19 cellular contexts compared by ENCODE assay signal in genomic region chr3:157782236-157782635, GRCh38.
DNase-seq lines count a peak whose midpoint lies in the region; ATAC-seq, FAIRE-seq and TF ChIP-seq lines count a peak whose summit lies in the region.
"Had no signal": no experiment of that assay in that cellular context is flagged by ENCODE, and none has a peak within 500 bp of the region (broad histone marks: within the 10 kb centered on the region; RNA-seq: fewer than 3 reads in every experiment).

No MANE protein-coding gene starts in this region.

- no peak overlapping the region for H3K27ac ChIP-seq in GM23338 (ENCODE audit: low read depth)

- no peaks in the 10 kb centered on the region for H3K4me1 ChIP-seq in GM23338 (ENCODE audit: insufficient read depth)

- no peaks in the 10 kb centered on the region for H3K36me3 ChIP-seq in GM23338 (ENCODE audit: insufficient read depth)

- H3K36me3 Mint-ChIP-seq in GM23338 (ENCODE audit: low read depth) = no peaks in the 10 kb centered on the region
- H3K36me3 Mint-ChIP-seq in activated T-cell treated with anti-CD3 and anti-CD28 coated beads, Interleukin-2, amount 50 U/mL, for 24 hours (ENCODE audit: low read depth) = no peaks in the 10 kb centered on the region

- no peaks in the 10 kb centered on the region for H3K4me1 Mint-ChIP-seq in GM23338
- H3K4me1 Mint-ChIP-seq in activated T-cell treated with anti-CD3 and anti-CD28 coated beads, Interleukin-2, amount 50 U/mL, for 24 hours (ENCODE audit: low read depth) = no peaks in the 10 kb centered on the region
- H3K4me1 Mint-ChIP-seq: B cell had no signal

- H4K20me1 ChIP-seq in GM23338 (replicated peaks; ENCODE audit: insufficient read depth) = no peaks in the 10 kb centered on the region

- H3K27ac Mint-ChIP-seq in GM23338 = no peak overlapping the region
- no peak overlapping the region for H3K27ac Mint-ChIP-seq in activated T-cell treated with anti-CD3 and anti-CD28 coated beads, Interleukin-2, amount 50 U/mL, for 24 hours
- H3K27ac Mint-ChIP-seq: B cell; CD4-positive, alpha-beta T cell had no signal

- H3K4me3 ChIP-seq in GM23338 = no peak overlapping the region
- H3K4me3 ChIP-seq in fibroblast of pulmonary artery (replicated peaks; ENCODE audit: low read depth, low read length) = no peak overlapping the region

- TF ChIP-seq CTCF in GM23338 (conservative IDR thresholded peaks at IDR 0.05; ENCODE audit: low read depth in 2 of 2) (no peak), fibroblast of pulmonary artery (IDR thresholded peaks at IDR 0.05; ENCODE audit: low read length, missing control alignments) (no peak)

- ATAC-seq in GM23338 = no peak

- DNase-seq in GM23338 (ENCODE audit: low spot score) = no peak
- peak; percentile 67 for DNase-seq in RPMI7951 (ENCODE audit: low read depth)
- DNase-seq in fibroblast of pulmonary artery (ENCODE audit: low read depth) = peak; percentile 24
- DNase-seq in mucosa of gallbladder (ENCODE audit: low spot score) = no peak
- DNase-seq in H54 (ENCODE audit: insufficient read length, low spot score) = no peak
- no peak for DNase-seq in activated T-cell treated with anti-CD3 and anti-CD28 coated beads, Interleukin-2, amount 50 U/mL, for 24 hours
- no peak for DNase-seq in LoVo (ENCODE audit: low spot score)
- DNase-seq: CD4-positive, alpha-beta T cell; DMS79; GF-D8; Kasumi-1; NCI-H1417; NCI-H187 treated with DMSO at 0.1 percent for 48 hours; NCI-H446; NK-92 treated with Interleukin-12 subunit alpha and Interleukin-12 subunit beta, amount 100 ng/mL, for 24 hours had no signal

- no peaks in the 10 kb centered on the region for H3K27me3 Mint-ChIP-seq in GM23338 (ENCODE audit: insufficient read depth, low read depth, poor library complexity)
- H3K27me3 Mint-ChIP-seq in activated T-cell treated with anti-CD3 and anti-CD28 coated beads, Interleukin-2, amount 50 U/mL, for 24 hours = no peaks in the 10 kb centered on the region
- H3K27me3 Mint-ChIP-seq: B cell; CD4-positive, alpha-beta T cell had no signal

- no peaks in the 10 kb centered on the region for H3K9me3 Mint-ChIP-seq in GM23338
- H3K9me3 Mint-ChIP-seq in activated T-cell treated with anti-CD3 and anti-CD28 coated beads, Interleukin-2, amount 50 U/mL, for 24 hours = peaks cover 3% of the 10 kb centered on the region
- H3K9me3 Mint-ChIP-seq: CD4-positive, alpha-beta T cell had no signal

- no peaks in the 10 kb centered on the region for H3K79me2 ChIP-seq in GM23338 (replicated peaks; ENCODE audit: insufficient read depth)

- H3K27me3 ChIP-seq in GM23338 (ENCODE audit: insufficient read depth) = no peaks in the 10 kb centered on the region

- H3K4me2 ChIP-seq in GM23338 = no peak overlapping the region

- H3K4me3 Mint-ChIP-seq in GM23338 = no peak overlapping the region
- no peak overlapping the region for H3K4me3 Mint-ChIP-seq in activated T-cell treated with anti-CD3 and anti-CD28 coated beads, Interleukin-2, amount 50 U/mL, for 24 hours
- H3K4me3 Mint-ChIP-seq: B cell; CD4-positive, alpha-beta T cell had no signal

- FAIRE-seq in H54 (lab: Jason Lieb, UNC) = no peak
- FAIRE-seq: D721Med, GM12892, H1 had no signal

- no peaks in the 10 kb centered on the region for H3F3A ChIP-seq in GM23338 (replicated peaks; ENCODE audit: low read depth)

- H2AFZ ChIP-seq in GM23338 = peak overlapping the region; percentile 83; the same call in 1 of the 2 replicates

- H3K9me2 ChIP-seq in GM23338 (ENCODE audit: insufficient read depth) = peaks cover 4% of the 10 kb centered on the region; the same call in 1 of the 2 replicates

- no peak for TF ChIP-seq POLR2A in H54 (IDR thresholded peaks at IDR 0.05; ENCODE audit: low read depth, low read length)

TF ChIP-seq in GM23338, 12 proteins besides CTCF, POLR2A, EP300 and RAD21:
- TF ChIP-seq STAT1 (IDR thresholded peaks at IDR 0.05; ENCODE audit: unreplicated experiment) (no peak), POLR2AphosphoS5 (IDR thresholded peaks at IDR 0.05; ENCODE audit: low read depth) (no peak)

Comparison
In these comparisons a context has a peak if more than half of its experiments do, and no peak if none do; other contexts are left out.
1. DNase-seq: peak in RPMI7951 (single experiment) and fibroblast of pulmonary artery (single experiment); none in GM23338 (single experiment), mucosa of gallbladder (single experiment), H54 (single experiment), activated T-cell treated with anti-CD3 and anti-CD28 coated beads, Interleukin-2, amount 50 U/mL, for 24 hours (single experiment) and LoVo (single experiment).